In genomic region chr4:89305028-89305427, GRCh38 we compare ENCODE assay signal across 13 cellular contexts. TPM values are rescaled to one million over a fixed set of nuclear protein-coding genes. Genes with fewer than 3 reads are reported as not detected.
DNase-seq lines count a peak whose midpoint lies in the region; ATAC-seq and FAIRE-seq lines count a peak whose summit lies in the region.
"Had no signal": no experiment of that assay in that cellular context is flagged by ENCODE, and none has a peak within 500 bp of the region (broad histone marks: within the 10 kb centered on the region; RNA-seq: fewer than 3 reads in every experiment).

No MANE protein-coding gene starts in this region.

- H3K36me3 ChIP-seq in duodenal mucosa (ENCODE audit: control insufficient read depth in 1 of 2, insufficient read depth in 2 of 2, low read length in 2 of 2) (no peaks in the 10 kb centered on the region), small intestine (ENCODE audit: control insufficient read depth in 2 of 2, insufficient read depth in 2 of 2, low read length in 2 of 2) (no peaks in the 10 kb centered on the region)
- H3K36me3 ChIP-seq: esophagus muscularis mucosa had no signal

- peak overlapping the region; percentile 80 for H3K4me3 Mint-ChIP-seq in activated T-cell treated with anti-CD3 and anti-CD28 coated beads, Interleukin-2, amount 50 U/mL, for 24 hours

- H3K9me3 ChIP-seq in duodenal mucosa (ENCODE audit: control insufficient read depth in 1 of 2, low read length in 2 of 2) (no peaks in the 10 kb centered on the region), small intestine (ENCODE audit: control insufficient read depth, low read depth) (no peaks in the 10 kb centered on the region)
- H3K9me3 ChIP-seq: esophagus muscularis mucosa had no signal

- H3K4me3 ChIP-seq in duodenal mucosa (ENCODE audit: low read depth in 1 of 2, low read length in 2 of 2) = peak overlapping the region; percentile 78 to 89
- peak overlapping the region in 1 of 2 donors; percentile 88 for H3K4me3 ChIP-seq in small intestine (ENCODE audit: low read depth in 1 of 2, low read length in 2 of 2)

- H3K4me1 ChIP-seq in duodenal mucosa (ENCODE audit: control insufficient read depth in 1 of 2, insufficient read depth in 2 of 2, low read length in 2 of 2) (peaks cover 35 to 56% of the 10 kb centered on the region in 2 donors), small intestine (ENCODE audit: control insufficient read depth in 2 of 2, insufficient read depth in 1 of 2, low read depth in 1 of 2, low read length in 1 of 2) (peaks cover 8 to 9% of the 10 kb centered on the region in 2 donors)

- H3K27me3 Mint-ChIP-seq in activated T-cell treated with anti-CD3 and anti-CD28 coated beads, Interleukin-2, amount 50 U/mL, for 24 hours = no peaks in the 10 kb centered on the region

- no peaks in the 10 kb centered on the region for H3K9me3 Mint-ChIP-seq in activated T-cell treated with anti-CD3 and anti-CD28 coated beads, Interleukin-2, amount 50 U/mL, for 24 hours

- H3K9ac ChIP-seq in duodenal mucosa (ENCODE audit: low read depth in 1 of 2, low read length in 2 of 2) = peak overlapping the region; percentile 50 to 78

- no peak for FAIRE-seq in small intestine (lab: Jason Lieb, UNC)

- no peak for DNase-seq in activated T-cell treated with anti-CD3 and anti-CD28 coated beads, Interleukin-2, amount 50 U/mL, for 24 hours
- no peak for DNase-seq in activated T-cell treated with anti-CD3 and anti-CD28 coated beads, Interleukin-2, amount 50 U/mL, for 1 hour
- DNase-seq in NCI-H69 (lab: John Stamatoyannopoulos, UW) (peak; percentile 78), small intestine (peak; percentile 43), mucosa of gallbladder (ENCODE audit: low spot score) (no peak), inferior parietal cortex (ENCODE audit: extremely low spot score) (no peak)
- DNase-seq: caudate nucleus, IMR-90, NCI-H187, trophoblast cell had no signal

- no peaks in the 10 kb centered on the region for H3K27me3 ChIP-seq in duodenal mucosa (ENCODE audit: control insufficient read depth in 1 of 2, insufficient read depth in 2 of 2, low read length in 2 of 2)
- H3K27me3 ChIP-seq in small intestine (ENCODE audit: control insufficient read depth in 2 of 2, insufficient read depth in 2 of 2, low read length in 2 of 2) = no peaks in the 10 kb centered on the region
- H3K27me3 ChIP-seq: esophagus muscularis mucosa had no signal

- H3K27ac Mint-ChIP-seq in activated T-cell treated with anti-CD3 and anti-CD28 coated beads, Interleukin-2, amount 50 U/mL, for 24 hours = peak overlapping the region; percentile 83

- peaks cover 16% of the 10 kb centered on the region for H3K36me3 Mint-ChIP-seq in activated T-cell treated with anti-CD3 and anti-CD28 coated beads, Interleukin-2, amount 50 U/mL, for 24 hours (ENCODE audit: low read depth)

- WGBS in small intestine, 3 donors = 6 to 47% (median 20%) methylated on average over 3 of the region's 3 CpGs

- no peak for ATAC-seq in HG02973 (IDR thresholded peaks at IDR 0.05; ENCODE audit: unreplicated experiment)

- peaks cover 76% of the 10 kb centered on the region for H3K4me1 Mint-ChIP-seq in activated T-cell treated with anti-CD3 and anti-CD28 coated beads, Interleukin-2, amount 50 U/mL, for 24 hours (ENCODE audit: low read depth)

- H3K27ac ChIP-seq in duodenal mucosa (ENCODE audit: low read depth, low read length) (no peak overlapping the region), small intestine (ENCODE audit: low read depth in 1 of 2, low read length in 1 of 2) (peak overlapping the region; percentile 69 to 79)
- H3K27ac ChIP-seq: esophagus muscularis mucosa had no signal

RNA-seq across cellular contexts. Expression of gene GPRIN3, which starts 2.6 kb away (rescaled TPM):
- 1 to 10 TPM; 1.4 to 3.7 (median 2.2) TPM for polyA plus RNA-seq in small intestine
- total RNA-seq in mucosa of gallbladder = 15.2 TPM
- polyA plus RNA-seq: IMR-90 had no signal

Comparison
In these comparisons a context has a peak if more than half of its experiments do, and no peak if none do; other contexts are left out.
1. DNase-seq: peak in NCI-H69 (single experiment) and small intestine (single experiment); none in activated T-cell treated with anti-CD3 and anti-CD28 coated beads, Interleukin-2, amount 50 U/mL, for 24 hours (single experiment), activated T-cell treated with anti-CD3 and anti-CD28 coated beads, Interleukin-2, amount 50 U/mL, for 1 hour (single experiment), mucosa of gallbladder (single experiment) and inferior parietal cortex (single experiment).